12 cellular contexts compared by ENCODE assay signal in genomic region chr13:91351123-91351522, GRCh38. TPM values are rescaled to one million over a fixed set of nuclear protein-coding genes. Genes with fewer than 3 reads are reported as not detected.
A peak's percentile ranks its signal among the peaks of the same experiment; 100 is the strongest.
DNase-seq lines count a peak whose midpoint lies in the region; ATAC-seq, FAIRE-seq and TF ChIP-seq lines count a peak whose summit lies in the region.
"Had no signal": no experiment of that assay in that cellular context is flagged by ENCODE, and none has a peak within 500 bp of the region (broad histone marks: within the 10 kb centered on the region; RNA-seq: fewer than 3 reads in every experiment).

No MANE protein-coding gene starts in this region.

- no peak for FAIRE-seq in kidney (lab: Jason Lieb, UNC)
- FAIRE-seq: A204.1, TTC549 had no signal

- H3K4me3 ChIP-seq in adipocyte (ENCODE audit: low read length) = peak overlapping the region; percentile 92
- peak overlapping the region; percentile 93 for H3K4me3 ChIP-seq in neuron (ENCODE audit: low read length)
- no peak overlapping the region for H3K4me3 ChIP-seq in kidney (ENCODE audit: low read length in 2 of 2)

- H3K9ac ChIP-seq in adipocyte (ENCODE audit: low read length) (peak overlapping the region; percentile 30), kidney (ENCODE audit: low read length in 2 of 2) (no peak overlapping the region)

- peaks cover 43% of the 10 kb centered on the region for H3K36me3 ChIP-seq in adipocyte (ENCODE audit: control insufficient read depth, insufficient read depth, low read length, severe bottlenecking)
- H3K36me3 ChIP-seq in neuron (ENCODE audit: insufficient read depth, low read length) = peaks cover 66% of the 10 kb centered on the region
- H3K36me3 ChIP-seq in kidney (ENCODE audit: control insufficient read depth in 1 of 2, insufficient read depth in 2 of 2, low read length in 2 of 2) = peaks cover 2 to 5% of the 10 kb centered on the region in 2 donors

- intact Hi-C loops in kidney (cut with DNase I) = no loop called here

- H3K4me1 Mint-ChIP-seq in T-helper 2 cell treated with Interferon-gamma antibody and Interleukin-4, amounts not matched to agents 5 μg/mL and 100 μg/mL, for 36 hours (ENCODE audit: low read depth) = peaks cover 43% of the 10 kb centered on the region
- peaks cover 26 to 32% (median 28%) of the 10 kb centered on the region in 3 donors for H3K4me1 Mint-ChIP-seq in IgD-negative memory B cell

- no peak overlapping the region for H2AFZ ChIP-seq in neuron (ENCODE audit: low read depth, low read length)

- H3K9me3 Mint-ChIP-seq in T-helper 2 cell treated with Interferon-gamma antibody and Interleukin-4, amounts not matched to agents 5 μg/mL and 100 μg/mL, for 36 hours = no peaks in the 10 kb centered on the region
- H3K9me3 Mint-ChIP-seq in IgD-negative memory B cell = no peaks in the 10 kb centered on the region

- H3K27me3 ChIP-seq in adipocyte (replicated peaks; ENCODE audit: control insufficient read depth, insufficient read depth, low read length) (no peaks in the 10 kb centered on the region), neuron (ENCODE audit: insufficient read depth, low read length) (no peaks in the 10 kb centered on the region)

- H3K4me1 ChIP-seq in adipocyte (ENCODE audit: control insufficient read depth, insufficient read depth, low read length) = peaks cover 36% of the 10 kb centered on the region
- peaks cover 36% of the 10 kb centered on the region for H3K4me1 ChIP-seq in neuron (ENCODE audit: insufficient read depth, low read length)
- peaks cover 7 to 12% of the 10 kb centered on the region in 2 donors for H3K4me1 ChIP-seq in kidney (ENCODE audit: control insufficient read depth in 1 of 2, insufficient read depth in 1 of 2, low read depth in 1 of 2, low read length in 2 of 2)

- peaks cover 64% of the 10 kb centered on the region for H3K36me3 Mint-ChIP-seq in T-helper 2 cell treated with Interferon-gamma antibody and Interleukin-4, amounts not matched to agents 5 μg/mL and 100 μg/mL, for 36 hours (ENCODE audit: low read depth)
- H3K36me3 Mint-ChIP-seq in IgD-negative memory B cell = peaks cover 2% of the 10 kb centered on the region

- H3K9me3 ChIP-seq in adipocyte (ENCODE audit: control insufficient read depth, low read length) (no peaks in the 10 kb centered on the region), neuron (ENCODE audit: low read length) (no peaks in the 10 kb centered on the region), kidney (ENCODE audit: control insufficient read depth in 1 of 2, low read length in 2 of 2) (no peaks in the 10 kb centered on the region)

- peak overlapping the region; percentile 96 for H3K4me3 Mint-ChIP-seq in T-helper 2 cell treated with Interferon-gamma antibody and Interleukin-4, amounts not matched to agents 5 μg/mL and 100 μg/mL, for 36 hours
- peak overlapping the region in 1 of 4 donors; percentile 97 for H3K4me3 Mint-ChIP-seq in IgD-negative memory B cell

- no peak for DNase-seq in T-helper 2 cell treated with Interferon-gamma antibody and Interleukin-4, amounts not matched to agents 5 μg/mL and 100 μg/mL, for 36 hours (ENCODE audit: low spot score)
- DNase-seq in T-helper 2 cell (no peak), adipocyte (ENCODE audit: low read depth) (no peak), kidney (no peak), NCI-H446 (lab: John Stamatoyannopoulos, UW) (no peak)
- DNase-seq: dermis blood vessel endothelial cell had no signal

- no peak overlapping the region for H3K27ac Mint-ChIP-seq in T-helper 2 cell treated with Interferon-gamma antibody and Interleukin-4, amounts not matched to agents 5 μg/mL and 100 μg/mL, for 36 hours
- H3K27ac Mint-ChIP-seq in IgD-negative memory B cell = peak overlapping the region in 2 of 3 donors; percentile 69 to 99

- ATAC-seq in GM19351 (IDR thresholded peaks at IDR 0.05; ENCODE audit: unreplicated experiment) = no peak
- ATAC-seq: Panc1 had no signal

- no peaks in the 10 kb centered on the region for H3K27me3 Mint-ChIP-seq in T-helper 2 cell treated with Interferon-gamma antibody and Interleukin-4, amounts not matched to agents 5 μg/mL and 100 μg/mL, for 36 hours (ENCODE audit: low read depth)
- H3K27me3 Mint-ChIP-seq in IgD-negative memory B cell = no peaks in the 10 kb centered on the region

- no peak for TF ChIP-seq CTCF in kidney (IDR thresholded peaks at IDR 0.05; ENCODE audit: borderline replicate concordance, extremely low read depth, insufficient read depth)

- H3K27ac ChIP-seq in kidney (ENCODE audit: low read depth in 2 of 2, low read length in 2 of 2) = no peak overlapping the region

RNA-seq across cellular contexts. Expression of gene MIR17HG, which starts 3.6 kb away (rescaled TPM):
- 0.16 TPM for polyA plus RNA-seq in IgD-negative memory B cell
- 5.7 TPM for total RNA-seq in kidney
- polyA plus RNA-seq in kidney (ENCODE audit: insufficient read depth, low read depth, low replicate concordance) = 1.2 TPM

RNA-seq across cellular contexts. Expression of gene GPC5, which starts 47.3 kb away (rescaled TPM):
- polyA plus RNA-seq in IgD-negative memory B cell (0.24 TPM), kidney (ENCODE audit: insufficient read depth, low read depth, low replicate concordance) (6.8 TPM)
- total RNA-seq in kidney = 0.47 TPM

Comparison
In these comparisons a context has a peak if more than half of its experiments do, and no peak if none do; other contexts are left out.
1. H3K4me3 ChIP-seq: peak in adipocyte (single experiment) and neuron (single experiment); none in kidney (0 of 2).